In genomic region chr9:130660683-130661460, GRCh38 we compare ENCODE assay signal across 12 cellular contexts. TPM values are rescaled to one million over a fixed set of nuclear protein-coding genes. Genes with fewer than 3 reads are reported as not detected.
DNase-seq lines count a peak whose midpoint lies in the region; ATAC-seq and TF ChIP-seq lines count a peak whose summit lies in the region.
"Had no signal": no experiment of that assay in that cellular context is flagged by ENCODE, and none has a peak within 500 bp of the region (broad histone marks: within the 10 kb centered on the region; RNA-seq: fewer than 3 reads in every experiment).

No MANE protein-coding gene starts in this region.

- H4K91ac ChIP-seq in mesenchymal stem cell (ENCODE audit: low read length): no peak overlapping the region

- no peak overlapping the region for H3K27ac Mint-ChIP-seq in activated naive CD8-positive, alpha-beta T cell treated with anti-CD3 and anti-CD28 coated beads for 36 hours
- H3K27ac Mint-ChIP-seq in activated naive CD8-positive, alpha-beta T cell treated with anti-CD3 and anti-CD28 coated beads, Interleukin-2, amount 50 U/mL, for 24 hours: no peak overlapping the region

- peaks cover 14% of the 10 kb centered on the region for H3K4me1 Mint-ChIP-seq in activated naive CD8-positive, alpha-beta T cell treated with anti-CD3 and anti-CD28 coated beads for 36 hours
- peaks cover 14% of the 10 kb centered on the region for H3K4me1 Mint-ChIP-seq in activated naive CD8-positive, alpha-beta T cell treated with anti-CD3 and anti-CD28 coated beads, Interleukin-2, amount 50 U/mL, for 24 hours

- H3K9me3 ChIP-seq in mesenchymal stem cell (ENCODE audit: control insufficient read depth, low read length): peaks cover 9% of the 10 kb centered on the region
- H3K9me3 ChIP-seq: neutrophil had no signal

- no peak overlapping the region for H2BK15ac ChIP-seq in mesenchymal stem cell (ENCODE audit: low read depth, poor library complexity, severe bottlenecking)

- no peaks in the 10 kb centered on the region for H3K79me1 ChIP-seq in mesenchymal stem cell (replicated peaks; ENCODE audit: low read length, poor library complexity, severe bottlenecking)

- H2BK5ac ChIP-seq in mesenchymal stem cell (ENCODE audit: low read depth, low read length, poor library complexity, severe bottlenecking): no peak overlapping the region

- ATAC-seq in activated naive CD8-positive, alpha-beta T cell treated with anti-CD3 and anti-CD28 coated beads, Interleukin-2, amount 50 U/mL, for 24 hours: no peak
- no peak for ATAC-seq in GM21367 (IDR thresholded peaks at IDR 0.05; ENCODE audit: unreplicated experiment)

- no peak for DNase-seq in activated naive CD8-positive, alpha-beta T cell treated with anti-CD3 and anti-CD28 coated beads for 36 hours
- DNase-seq in activated naive CD8-positive, alpha-beta T cell treated with anti-CD3 and anti-CD28 coated beads, Interleukin-2, amount 50 U/mL, for 24 hours: no peak
- DNase-seq in ecto neural progenitor cell (ENCODE audit: low spot score) (peak; percentile 86), mesenchymal stem cell (peak; percentile 22), mesenteric fat pad (ENCODE audit: low spot score) (no peak), erythroblast (lab: John Stamatoyannopoulos, UW) (no peak)
- DNase-seq: activated CD8-positive, alpha-beta memory T cell treated with anti-CD3 and anti-CD28 coated beads for 24 hours; stimulated activated naive CD4-positive, alpha-beta T cell treated with Interleukin-2 at 50 U/mL for 16 hours had no signal

- H3K27me3 Mint-ChIP-seq in activated naive CD8-positive, alpha-beta T cell treated with anti-CD3 and anti-CD28 coated beads for 36 hours: peaks cover 94% of the 10 kb centered on the region
- peaks cover 68% of the 10 kb centered on the region for H3K27me3 Mint-ChIP-seq in activated naive CD8-positive, alpha-beta T cell treated with anti-CD3 and anti-CD28 coated beads, Interleukin-2, amount 50 U/mL, for 24 hours

- H3K4me2 ChIP-seq in mesenchymal stem cell (ENCODE audit: low read length, poor library complexity, severe bottlenecking): peak overlapping the region; percentile 41

- no peak overlapping the region for H3K9ac ChIP-seq in mesenchymal stem cell (ENCODE audit: low read length)

- no peaks in the 10 kb centered on the region for H3K9me3 Mint-ChIP-seq in activated naive CD8-positive, alpha-beta T cell treated with anti-CD3 and anti-CD28 coated beads for 36 hours
- H3K9me3 Mint-ChIP-seq in activated naive CD8-positive, alpha-beta T cell treated with anti-CD3 and anti-CD28 coated beads, Interleukin-2, amount 50 U/mL, for 24 hours: no peaks in the 10 kb centered on the region

- H3K4me3 ChIP-seq in mesenchymal stem cell (ENCODE audit: insufficient read depth in 1 of 2, low read depth in 1 of 2, low read length in 2 of 2) (peak overlapping the region in 1 of 2 experiments; percentile 15), urinary bladder (ENCODE audit: low read depth, low read length) (peak overlapping the region; percentile 34)

- H3K4ac ChIP-seq in mesenchymal stem cell (ENCODE audit: low read depth in 1 of 2, low read length in 2 of 2): no peak overlapping the region

- H3K14ac ChIP-seq in mesenchymal stem cell (ENCODE audit: low read length in 2 of 2): no peak overlapping the region

- H3K36me3 ChIP-seq in mesenchymal stem cell (ENCODE audit: control insufficient read depth in 1 of 2, insufficient read depth in 2 of 2, low read depth in 1 of 2, low read length in 2 of 2) (no peaks in the 10 kb centered on the region), urinary bladder (ENCODE audit: insufficient read depth) (no peaks in the 10 kb centered on the region)
- H3K36me3 ChIP-seq: neutrophil had no signal

- H3K36me3 Mint-ChIP-seq in activated naive CD8-positive, alpha-beta T cell treated with anti-CD3 and anti-CD28 coated beads for 36 hours: no peaks in the 10 kb centered on the region
- peaks cover 2% of the 10 kb centered on the region for H3K36me3 Mint-ChIP-seq in activated naive CD8-positive, alpha-beta T cell treated with anti-CD3 and anti-CD28 coated beads, Interleukin-2, amount 50 U/mL, for 24 hours (ENCODE audit: low read depth)

- peak overlapping the region in 1 of 2 experiments; percentile 70 for H3K23ac ChIP-seq in mesenchymal stem cell (ENCODE audit: low read length in 2 of 2)

- H2AFZ ChIP-seq in mesenchymal stem cell (ENCODE audit: low read depth, low read length): no peak overlapping the region

- H3K27ac ChIP-seq in mesenchymal stem cell (ENCODE audit: low read length, poor library complexity, severe bottlenecking) (no peak overlapping the region), urinary bladder (ENCODE audit: low read depth) (no peak overlapping the region)
- H3K27ac ChIP-seq: C4-2B, neutrophil had no signal

- H4K8ac ChIP-seq in mesenchymal stem cell (ENCODE audit: low read length): no peak overlapping the region

- peaks cover 91 to 92% of the 10 kb centered on the region in 2 experiments for H3K27me3 ChIP-seq in mesenchymal stem cell (ENCODE audit: control insufficient read depth in 1 of 2, insufficient read depth in 1 of 2, low read length in 2 of 2)

- no peak overlapping the region for H3K18ac ChIP-seq in mesenchymal stem cell (ENCODE audit: low read depth in 1 of 2, low read length in 2 of 2)

- H3K4me1 ChIP-seq in mesenchymal stem cell (ENCODE audit: control insufficient read depth, insufficient read depth, low read depth, low read length) (peaks cover 35% of the 10 kb centered on the region), urinary bladder (ENCODE audit: insufficient read depth) (no peaks in the 10 kb centered on the region)

- H2AK5ac ChIP-seq in mesenchymal stem cell (ENCODE audit: low read length, severe bottlenecking): no peak overlapping the region

- H3K4me3 Mint-ChIP-seq in activated naive CD8-positive, alpha-beta T cell treated with anti-CD3 and anti-CD28 coated beads for 36 hours: peak overlapping the region; percentile 37
- H3K4me3 Mint-ChIP-seq in activated naive CD8-positive, alpha-beta T cell treated with anti-CD3 and anti-CD28 coated beads, Interleukin-2, amount 50 U/mL, for 24 hours: no peak overlapping the region

- 2% methylated on average over 79 of the region's 82 CpGs for WGBS in mesenchymal stem cell
- 1% methylated on average over 82 of the region's 82 CpGs for WGBS in urinary bladder

- no peak overlapping the region for H2BK12ac ChIP-seq in mesenchymal stem cell (ENCODE audit: low read length in 2 of 2)

- no peak for TF ChIP-seq POLR2A in erythroblast (IDR thresholded peaks at IDR 0.05; ENCODE audit: low read length)

- H2BK120ac ChIP-seq in mesenchymal stem cell (ENCODE audit: low read depth, low read length): no peak overlapping the region

RNA-seq across cellular contexts. Expression of gene PRDM12, which starts 3.5 kb away (rescaled TPM):
- not detected for total RNA-seq in activated naive CD8-positive, alpha-beta T cell treated with anti-CD3 and anti-CD28 coated beads for 36 hours
- polyA plus RNA-seq in mesenchymal stem cell (2013, experiment 1 of 2): 0.03 TPM
- polyA plus RNA-seq in mesenchymal stem cell (2013, experiment 2 of 2): 0.04 TPM
- total RNA-seq in urinary bladder (not detected), mesenteric fat pad (not detected)
- not detected for polyA plus RNA-seq in urinary bladder

RNA-seq across cellular contexts. Expression of gene EXOSC2, which starts 32.7 kb away (rescaled TPM):
- 100 to 1,000 TPM in 1 of 2 experiments, 10 to 100 TPM in 1; 96.4 to 101 TPM for total RNA-seq in activated naive CD8-positive, alpha-beta T cell treated with anti-CD3 and anti-CD28 coated beads for 36 hours
- polyA plus RNA-seq in mesenchymal stem cell (2013, experiment 1 of 2): 6.9 TPM
- 6.9 TPM for polyA plus RNA-seq in mesenchymal stem cell (2013, experiment 2 of 2)
- 24.6 TPM for total RNA-seq in urinary bladder
- 18.4 TPM for polyA plus RNA-seq in urinary bladder
- 21.2 TPM for total RNA-seq in mesenteric fat pad

Comparison
In these comparisons a context has a peak if more than half of its experiments do, and no peak if none do; other contexts are left out.
1. DNase-seq: peak in ecto neural progenitor cell (single experiment) and mesenchymal stem cell (single experiment); none in activated naive CD8-positive, alpha-beta T cell treated with anti-CD3 and anti-CD28 coated beads for 36 hours (single experiment), activated naive CD8-positive, alpha-beta T cell treated with anti-CD3 and anti-CD28 coated beads, Interleukin-2, amount 50 U/mL, for 24 hours (single experiment), mesenteric fat pad (single experiment) and erythroblast (0 of 2).